6 cellular contexts compared by ENCODE assay signal in genomic region chr11:118998388-118998717, GRCh38. TPM values are rescaled to one million over a fixed set of nuclear protein-coding genes. Genes with fewer than 3 reads are reported as not detected.
A peak's percentile ranks its signal among the peaks of the same experiment; 100 is the strongest.
DNase-seq lines count a peak whose midpoint lies in the region; ATAC-seq and TF ChIP-seq lines count a peak whose summit lies in the region.

No MANE protein-coding gene starts in this region.

- no peaks in the 10 kb centered on the region for H3K9me3 Mint-ChIP-seq in CD8-positive, alpha-beta T cell

- intact Hi-C loops in CD8-positive, alpha-beta T cell (cut with DNase I, micrococcal nuclease), result loop anchor here (1.0 to 5.0 kb wide), 6 partner anchors 20 to 434 kb away; partner anchors contain the start of genes RPS25 (in 2 of the 2), TRAPPC4 (in 2 of the 2), DDX6 (in 1 of the 2) and IFT46 (in 1 of the 2)

- no peaks in the 10 kb centered on the region for H3K27me3 Mint-ChIP-seq in CD8-positive, alpha-beta T cell (ENCODE audit: low read depth)

- peak overlapping the region; percentile 60 for H3K9ac ChIP-seq in endocrine pancreas (ENCODE audit: control insufficient read depth, insufficient read depth, low read length)
- peak overlapping the region; percentile 91 to 95 (median 92) for H3K9ac ChIP-seq in skeletal muscle tissue (ENCODE audit: low read depth in 1 of 3, low read length in 3 of 3)

- peaks cover 46% of the 10 kb centered on the region for H3K36me3 Mint-ChIP-seq in CD8-positive, alpha-beta T cell

- H3K4me3 Mint-ChIP-seq in CD8-positive, alpha-beta T cell, result peak overlapping the region; percentile 84

- peaks cover 36% of the 10 kb centered on the region for H3K4me1 Mint-ChIP-seq in CD8-positive, alpha-beta T cell (ENCODE audit: low read depth)

- H3K36me3 ChIP-seq in CD8-positive, alpha-beta T cell (ENCODE audit: insufficient read depth, low read length), result peaks cover 13% of the 10 kb centered on the region
- H3K36me3 ChIP-seq in endocrine pancreas (ENCODE audit: control insufficient read depth, insufficient read depth, low read length) (no peaks in the 10 kb centered on the region), skeletal muscle tissue (ENCODE audit: control insufficient read depth in 3 of 3, insufficient read depth in 3 of 3, low read length in 3 of 3) (peaks cover 13 to 20% (median 15%) of the 10 kb centered on the region in 3 donors)

- no peak for DNase-seq in CD8-positive, alpha-beta T cell
- DNase-seq in HL-60 (ENCODE audit: low read depth in 1 of 2, low spot score in 1 of 2) (no peak), NCI-H128 (lab: John Stamatoyannopoulos, UW; ENCODE audit: unreplicated experiment) (no peak)
- DNase-seq in activated effector memory CD4-positive, alpha-beta T cell treated with Interleukin-2 at 50 U/mL for 16 hours, result no peak

- CTCF ChIA-PET in CD8-positive, alpha-beta T cell (lab: Charles Lee), result interaction anchor here (0.8 to 1.6 kb wide), 6 partner anchors 16 to 390 kb away, joined by 3 to 5 read pairs (median 3); no protein-coding TSS in a partner anchor

- H3K27ac ChIP-seq in CD8-positive, alpha-beta T cell (ENCODE audit: low read depth, low read length), result peak overlapping the region; percentile 59
- H3K27ac ChIP-seq in HL-60 (replicated peaks) (peak overlapping the region; percentile 71), skeletal muscle tissue (ENCODE audit: low read depth, low read length) (peak overlapping the region; percentile 80)

- H3K27ac Mint-ChIP-seq in CD8-positive, alpha-beta T cell, result peak overlapping the region; percentile 88

- TF ChIP-seq CTCF in CD8-positive, alpha-beta T cell (IDR thresholded peaks at IDR 0.05), result no peak
- no peak for TF ChIP-seq CTCF in HL-60 (IDR thresholded peaks at IDR 0.05; ENCODE audit: insufficient read depth, low read length)

- H3K4me1 ChIP-seq in CD8-positive, alpha-beta T cell (ENCODE audit: insufficient read depth, low read length), result peaks cover 23% of the 10 kb centered on the region
- no peaks in the 10 kb centered on the region for H3K4me1 ChIP-seq in endocrine pancreas (ENCODE audit: control insufficient read depth, insufficient read depth, low read length)
- peaks cover 20 to 33% (median 30%) of the 10 kb centered on the region in 3 donors for H3K4me1 ChIP-seq in skeletal muscle tissue (ENCODE audit: control insufficient read depth in 3 of 3, insufficient read depth in 3 of 3, low read length in 3 of 3)

- H3K4me3 ChIP-seq in CD8-positive, alpha-beta T cell (ENCODE audit: low read depth, low read length), result peak overlapping the region; percentile 95
- H3K4me3 ChIP-seq in HL-60 (replicated peaks; ENCODE audit: insufficient read depth, low read length) (peak overlapping the region; percentile 84), endocrine pancreas (ENCODE audit: control insufficient read depth, insufficient read depth, low read length) (peak overlapping the region; percentile 50), skeletal muscle tissue (ENCODE audit: low read length in 3 of 3) (peak overlapping the region; percentile 100)

- ATAC-seq in CD8-positive, alpha-beta T cell, result peak; percentile 15

- no peaks in the 10 kb centered on the region for H3K9me3 ChIP-seq in CD8-positive, alpha-beta T cell (ENCODE audit: low read length)
- H3K9me3 ChIP-seq in endocrine pancreas (ENCODE audit: control insufficient read depth, low read length), result no peaks in the 10 kb centered on the region
- no peaks in the 10 kb centered on the region for H3K9me3 ChIP-seq in skeletal muscle tissue (ENCODE audit: control insufficient read depth in 3 of 3, low read length in 3 of 3)

- POLR2A ChIA-PET in CD8-positive, alpha-beta T cell (lab: Charles Lee), result interaction anchor here (0.8 to 2.9 kb wide), 6 partner anchors 13 to 1138 kb away, joined by 3 to 15 read pairs (median 7); partner anchors contain the start of genes DPAGT1, RPS25 and TRAPPC4

- H3K27me3 ChIP-seq in CD8-positive, alpha-beta T cell (ENCODE audit: insufficient read depth, low read length), result no peaks in the 10 kb centered on the region
- no peaks in the 10 kb centered on the region for H3K27me3 ChIP-seq in HL-60 (ENCODE audit: insufficient read depth, poor library complexity, severe bottlenecking)
- no peaks in the 10 kb centered on the region for H3K27me3 ChIP-seq in endocrine pancreas (ENCODE audit: control insufficient read depth, insufficient read depth, low read length)
- no peaks in the 10 kb centered on the region for H3K27me3 ChIP-seq in skeletal muscle tissue (ENCODE audit: control insufficient read depth in 3 of 3, insufficient read depth in 3 of 3, low read length in 3 of 3)

RNA-seq across cellular contexts. Expression of gene CENATAC, which starts 0.4 kb away (rescaled TPM):
- 100 to 1,000 TPM; 103 to 116 TPM for total RNA-seq in CD8-positive, alpha-beta T cell
- 8.4 TPM for total RNA-seq in skeletal muscle tissue

RNA-seq across cellular contexts. Expression of gene RPS25, which starts 19.8 kb away (rescaled TPM):
- total RNA-seq in CD8-positive, alpha-beta T cell, result 1,000 to 10,000 TPM; 2,737 to 2,869 TPM
- total RNA-seq in skeletal muscle tissue, result 1,590 TPM

RNA-seq across cellular contexts. Expression of gene TRAPPC4, which starts 20.2 kb away (rescaled TPM):
- 10 to 100 TPM; 65.6 to 73.3 TPM for total RNA-seq in CD8-positive, alpha-beta T cell
- 39.1 TPM for total RNA-seq in skeletal muscle tissue

RNA-seq across cellular contexts. Expression of gene FOXR1, which starts 26.8 kb away (rescaled TPM):
- total RNA-seq in CD8-positive, alpha-beta T cell, result not detected
- total RNA-seq in skeletal muscle tissue, result not detected

RNA-seq across cellular contexts. Expression of gene SLC37A4, which starts 32.3 kb away (rescaled TPM):
- total RNA-seq in CD8-positive, alpha-beta T cell, result 1 to 10 TPM; 4.0 to 4.6 TPM
- 6.8 TPM for total RNA-seq in skeletal muscle tissue

Comparison
In these comparisons a context has a peak if more than half of its experiments do, and no peak if none do; other contexts are left out.
1. H3K4me3 ChIP-seq: peak in every context shown above with its lines; median percentile 100 in skeletal muscle tissue; 95 in CD8-positive, alpha-beta T cell; 84 in HL-60; 50 in endocrine pancreas.
2. RNA of gene CENATAC, which starts 0.4 kb away (total RNA-seq): 103 to 116 TPM in CD8-positive, alpha-beta T cell; 8.4 TPM in skeletal muscle tissue (single experiment); every median in the first group is over 10 times any median in the second.
3. Peak in every context shown above with its lines, with median percentiles within 50 percentile points of each other: H3K27ac ChIP-seq.